1 cellular context compared by ENCODE assay signal in the genomic region with DNA sequence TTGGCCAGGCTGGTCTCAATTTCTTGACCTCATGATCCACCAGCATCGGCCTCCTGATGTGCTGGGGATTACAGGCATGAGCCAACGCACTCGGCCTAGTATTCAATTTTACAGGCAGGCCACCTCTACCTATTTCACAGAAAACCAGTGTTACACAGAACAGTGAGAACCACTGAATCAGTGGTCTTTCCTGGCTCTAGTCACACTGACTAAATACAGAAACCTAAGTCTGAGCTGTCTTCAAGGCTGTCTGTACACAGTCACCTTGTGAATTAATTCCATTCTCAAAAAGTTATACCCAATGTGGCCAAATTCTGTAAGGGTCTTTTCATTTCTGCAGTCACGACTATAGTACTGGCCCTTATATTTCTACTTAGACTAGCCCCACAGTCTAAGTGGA.
TF ChIP-seq lines count a peak whose summit lies in the region.

No MANE protein-coding gene starts in this region.

TF ChIP-seq in GM12878, 131 proteins besides CTCF, POLR2A, EP300 and RAD21:
- no peak for TF ChIP-seq MTA3 (IDR thresholded peaks at IDR 0.05; ENCODE audit: borderline replicate concordance, low read length)
- no peak for TF ChIP-seq RFX5 (IDR thresholded peaks at IDR 0.05; ENCODE audit: low read depth, low read length)
- no peak for TF ChIP-seq E4F1 (IDR thresholded peaks at IDR 0.05; ENCODE audit: borderline replicate concordance, partially characterized antibody)
- TF ChIP-seq TBL1XR1 (IDR thresholded peaks at IDR 0.05; ENCODE audit: low read depth, low read length): no peak
- no peak for TF ChIP-seq BCL11A (IDR thresholded peaks at IDR 0.05; ENCODE audit: low read depth, low read length)
- TF ChIP-seq EED (IDR thresholded peaks at IDR 0.05; ENCODE audit: low read depth): no peak
- no peak for TF ChIP-seq RELA (IDR thresholded peaks at IDR 0.05; ENCODE audit: borderline replicate concordance, partially characterized antibody)
- TF ChIP-seq SMAD1 (IDR thresholded peaks at IDR 0.05; ENCODE audit: low read depth, partially characterized antibody): no peak
- TF ChIP-seq, protein P1, sequence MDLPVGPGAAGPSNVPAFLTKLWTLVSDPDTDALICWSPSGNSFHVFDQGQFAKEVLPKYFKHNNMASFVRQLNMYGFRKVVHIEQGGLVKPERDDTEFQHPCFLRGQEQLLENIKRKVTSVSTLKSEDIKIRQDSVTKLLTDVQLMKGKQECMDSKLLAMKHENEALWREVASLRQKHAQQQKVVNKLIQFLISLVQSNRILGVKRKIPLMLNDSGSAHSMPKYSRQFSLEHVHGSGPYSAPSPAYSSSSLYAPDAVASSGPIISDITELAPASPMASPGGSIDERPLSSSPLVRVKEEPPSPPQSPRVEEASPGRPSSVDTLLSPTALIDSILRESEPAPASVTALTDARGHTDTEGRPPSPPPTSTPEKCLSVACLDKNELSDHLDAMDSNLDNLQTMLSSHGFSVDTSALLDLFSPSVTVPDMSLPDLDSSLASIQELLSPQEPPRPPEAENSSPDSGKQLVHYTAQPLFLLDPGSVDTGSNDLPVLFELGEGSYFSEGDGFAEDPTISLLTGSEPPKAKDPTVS (IDR thresholded peaks at IDR 0.05; ENCODE audit: low read depth, low read length): no peak
- no peak for TF ChIP-seq SUPT20H (IDR thresholded peaks at IDR 0.05; ENCODE audit: borderline replicate concordance, control insufficient read depth, low read depth, low read length)
- TF ChIP-seq ZNF274 (IDR thresholded peaks at IDR 0.05; ENCODE audit: insufficient read depth, insufficient read length): no peak
- no peak for TF ChIP-seq SMARCA5 (IDR thresholded peaks at IDR 0.05)
- TF ChIP-seq HCFC1 (IDR thresholded peaks at IDR 0.05; ENCODE audit: low read length): no peak
- TF ChIP-seq SREBF1 (IDR thresholded peaks at IDR 0.05; ENCODE audit: low read length): no peak
- TF ChIP-seq NR2F1 (conservative IDR thresholded peaks at IDR 0.05): no peak
- no peak for TF ChIP-seq HDGF (IDR thresholded peaks at IDR 0.05)
